In the genomic region with DNA sequence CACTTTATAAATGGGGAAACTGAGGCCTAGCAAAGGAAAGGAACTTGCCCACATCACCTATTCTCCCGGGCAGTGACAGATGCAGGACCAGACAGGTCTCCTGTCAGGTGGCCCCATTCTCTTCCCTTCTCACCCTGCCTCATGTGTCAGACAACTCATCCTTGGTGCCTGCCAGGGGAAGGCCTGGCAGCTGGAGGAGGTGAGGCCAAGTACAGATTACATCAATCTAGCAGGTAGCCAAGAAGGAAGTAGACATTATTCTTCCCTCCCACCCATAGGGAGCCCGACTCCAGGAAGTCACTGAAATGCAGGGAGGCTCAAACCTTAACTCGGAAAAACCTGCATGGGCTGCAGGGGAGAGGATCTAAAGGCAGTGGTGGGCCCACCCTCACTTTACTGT, we compare ENCODE assay signal across 18 cellular contexts. TPM values are rescaled to one million over a fixed set of nuclear protein-coding genes. Genes with fewer than 3 reads are reported as not detected.
DNase-seq lines count a peak whose midpoint lies in the region; ATAC-seq, FAIRE-seq and TF ChIP-seq lines count a peak whose summit lies in the region.
"Had no signal": no experiment of that assay in that cellular context is flagged by ENCODE, and none has a peak within 500 bp of the region (broad histone marks: within the 10 kb centered on the region; RNA-seq: fewer than 3 reads in every experiment).

No MANE protein-coding gene starts in this region.

- no peak for DNase-seq in activated CD4-positive, alpha-beta T cell treated with anti-CD3 and anti-CD28 coated beads, Interleukin-2, amount 10 ng/mL, durations not matched to agents 24 days and 14 days
- no peak for DNase-seq in activated CD4-positive, alpha-beta T cell treated with anti-CD3 and anti-CD28 coated beads, Interleukin-2, amount 50 U/mL, for 48 hours
- DNase-seq in RWPE1 (ENCODE audit: low spot score): peak; percentile 27
- DNase-seq in foreskin keratinocyte: peak; percentile 71 to 83
- peak; percentile 36 for DNase-seq in stomach
- DNase-seq in HuH-7.5 (ENCODE audit: low spot score): no peak
- no peak for DNase-seq in kidney
- DNase-seq: activated CD4-positive, CD25-positive, alpha-beta regulatory T cell; activated T-cell treated with anti-CD3 and anti-CD28 coated beads, Interleukin-2, amount 50 U/mL, for 4 hours; BE2C; COR-L47; head of caudate nucleus; NCI-H1417; NCI-H2171 treated with DMSO at 0.1 percent for 48 hours; PC-3 had no signal

- H3K27me3 ChIP-seq in foreskin keratinocyte (peaks cover 3% of the 10 kb centered on the region), stomach (no peaks in the 10 kb centered on the region)
- H3K27me3 ChIP-seq: BE2C, neural progenitor cell had no signal

- TF ChIP-seq CTCF in RWPE1 (conservative IDR thresholded peaks at IDR 0.05; ENCODE audit: low read depth): no peak
- TF ChIP-seq CTCF in foreskin keratinocyte (conservative IDR thresholded peaks at IDR 0.05): no peak
- TF ChIP-seq CTCF in stomach (IDR thresholded peaks at IDR 0.05): no peak
- TF ChIP-seq CTCF in kidney (IDR thresholded peaks at IDR 0.05; ENCODE audit: borderline replicate concordance, extremely low read depth, insufficient read depth): no peak

- intact Hi-C loops in activated CD4-positive, alpha-beta T cell treated with anti-CD3 and anti-CD28 coated beads, Interleukin-2, amount 10 ng/mL, durations not matched to agents 24 days and 14 days (cut with micrococcal nuclease): no loop called here
- intact Hi-C loops in stomach (cut with DNase I; ENCODE audit: low total_unique reads): no loop called here
- intact Hi-C loops in kidney (cut with DNase I): no loop called here

- H3K4me1 ChIP-seq in foreskin keratinocyte (peaks cover 42% of the 10 kb centered on the region), stomach (peaks cover 17 to 70% (median 29%) of the 10 kb centered on the region in 4 donors), kidney (ENCODE audit: control insufficient read depth in 1 of 2, insufficient read depth in 1 of 2, low read depth in 1 of 2, low read length in 2 of 2) (no peaks in the 10 kb centered on the region)
- H3K4me1 ChIP-seq: BE2C had no signal

- H3K27ac ChIP-seq in RWPE1 (peak overlapping the region; percentile 52), foreskin keratinocyte (no peak overlapping the region), stomach (peak overlapping the region in 1 of 5 donors; percentile 33), kidney (ENCODE audit: low read depth in 2 of 2, low read length in 2 of 2) (no peak overlapping the region)
- H3K27ac ChIP-seq: neural progenitor cell had no signal

- no peaks in the 10 kb centered on the region for H3K9me3 Mint-ChIP-seq in activated CD4-positive, alpha-beta T cell treated with anti-CD3 and anti-CD28 coated beads, Interleukin-2, amount 10 ng/mL, durations not matched to agents 24 days and 14 days
- H3K9me3 Mint-ChIP-seq: activated naive CD4-positive, alpha-beta T cell treated with anti-CD3 and anti-CD28 coated beads, Interleukin-2, amount 50 U/mL, for 72 hours; activated T-cell treated with anti-CD3 and anti-CD28 coated beads, Interleukin-2, amount 50 U/mL, for 4 hours; neural progenitor cell had no signal

- no peak for TF ChIP-seq EP300 in stomach (IDR thresholded peaks at IDR 0.05)

- no peak for TF ChIP-seq POLR2A in stomach (IDR thresholded peaks at IDR 0.05)

- no peak overlapping the region for H3K4me3 Mint-ChIP-seq in activated CD4-positive, alpha-beta T cell treated with anti-CD3 and anti-CD28 coated beads, Interleukin-2, amount 10 ng/mL, durations not matched to agents 24 days and 14 days
- H3K4me3 Mint-ChIP-seq: activated T-cell treated with anti-CD3 and anti-CD28 coated beads, Interleukin-2, amount 50 U/mL, for 4 hours; neural progenitor cell had no signal

- no peaks in the 10 kb centered on the region for H3K27me3 Mint-ChIP-seq in activated CD4-positive, alpha-beta T cell treated with anti-CD3 and anti-CD28 coated beads, Interleukin-2, amount 10 ng/mL, durations not matched to agents 24 days and 14 days

- H3K4me3 ChIP-seq in stomach (no peak overlapping the region), kidney (ENCODE audit: low read length in 2 of 2) (no peak overlapping the region)
- H3K4me3 ChIP-seq: neural progenitor cell had no signal

- FAIRE-seq in kidney (lab: Jason Lieb, UNC): no peak

- H3K36me3 ChIP-seq in stomach (no peaks in the 10 kb centered on the region), kidney (ENCODE audit: control insufficient read depth in 1 of 2, insufficient read depth in 2 of 2, low read length in 2 of 2) (no peaks in the 10 kb centered on the region)
- H3K36me3 ChIP-seq: BE2C, neural progenitor cell had no signal

- H3K36me3 Mint-ChIP-seq in activated CD4-positive, alpha-beta T cell treated with anti-CD3 and anti-CD28 coated beads, Interleukin-2, amount 10 ng/mL, durations not matched to agents 24 days and 14 days (ENCODE audit: low read depth): peaks cover 1% of the 10 kb centered on the region
- H3K36me3 Mint-ChIP-seq: activated naive CD4-positive, alpha-beta T cell treated with anti-CD3 and anti-CD28 coated beads, Interleukin-2, amount 50 U/mL, for 72 hours; neural progenitor cell had no signal

- H3K4me1 Mint-ChIP-seq in activated CD4-positive, alpha-beta T cell treated with anti-CD3 and anti-CD28 coated beads, Interleukin-2, amount 10 ng/mL, durations not matched to agents 24 days and 14 days: peaks cover 53% of the 10 kb centered on the region

- peak overlapping the region; percentile 50 for H3K27ac Mint-ChIP-seq in activated CD4-positive, alpha-beta T cell treated with anti-CD3 and anti-CD28 coated beads, Interleukin-2, amount 10 ng/mL, durations not matched to agents 24 days and 14 days
- H3K27ac Mint-ChIP-seq: activated naive CD4-positive, alpha-beta T cell treated with anti-CD3 and anti-CD28 coated beads, Interleukin-2, amount 50 U/mL, for 72 hours; neural progenitor cell had no signal

- no peak overlapping the region for H3K9ac ChIP-seq in kidney (ENCODE audit: low read length in 2 of 2)
- H3K9ac ChIP-seq: neural progenitor cell had no signal

- peak; percentile 58 for ATAC-seq in foreskin keratinocyte
- ATAC-seq in HG02759 (IDR thresholded peaks at IDR 0.05; ENCODE audit: unreplicated experiment): no peak
- ATAC-seq: activated naive CD4-positive, alpha-beta T cell treated with anti-CD3 and anti-CD28 coated beads, Interleukin-2, amount 50 U/mL, for 72 hours; activated T-cell treated with anti-CD3 and anti-CD28 coated beads, Interleukin-2, amount 50 U/mL, for 4 hours; PC-3 had no signal

- WGBS in stomach, 5 donors: 49 to 81% (median 59%) methylated on average over 3 of the region's 3 CpGs

- POLR2A ChIA-PET in RWPE1 (lab: Yijun Ruan, JAX; ENCODE audit: low non-redundant PET): no interaction called here

- H3K9me3 ChIP-seq in stomach (no peaks in the 10 kb centered on the region), kidney (ENCODE audit: control insufficient read depth in 1 of 2, low read length in 2 of 2) (no peaks in the 10 kb centered on the region)
- H3K9me3 ChIP-seq: BE2C had no signal

- CTCF ChIA-PET in RWPE1 (lab: Yijun Ruan, JAX): interaction anchor here (1.2 kb wide), 1 partner anchor 39 kb away, joined by 5 read pairs; a partner anchor contains a TSS

RNA-seq across cellular contexts. Expression of a gene that starts 39.6 kb away (rescaled TPM):
- 3.7 and 4.3 TPM in 2 replicates for total RNA-seq in activated CD4-positive, alpha-beta T cell treated with anti-CD3 and anti-CD28 coated beads, Interleukin-2, amount 10 ng/mL, durations not matched to agents 24 days and 14 days
- total RNA-seq in foreskin keratinocyte (2.2 and 2.5 TPM in 2 replicates), stomach (100 to 1,000 TPM in 1 of 5 donors, 10 to 100 TPM in 3, 1 to 10 TPM in 1; 9.0 to 178 (median 16.8) TPM), kidney (3.0 TPM)
- polyA plus RNA-seq in foreskin keratinocyte (1.5 and 2.5 TPM in 2 replicates), stomach (10 to 100 TPM in 1 of 3 donors, 1 to 10 TPM in 2; 5.2 to 29.3 (median 5.3) TPM), kidney (ENCODE audit: insufficient read depth, low read depth, low replicate concordance) (3.8 TPM)

Comparison
In these comparisons a context has a peak if more than half of its experiments do, and no peak if none do; other contexts are left out.
1. DNase-seq: peak in RWPE1 (single experiment), foreskin keratinocyte (2 of 2) and stomach (single experiment); none in activated CD4-positive, alpha-beta T cell treated with anti-CD3 and anti-CD28 coated beads, Interleukin-2, amount 10 ng/mL, durations not matched to agents 24 days and 14 days (single experiment), activated CD4-positive, alpha-beta T cell treated with anti-CD3 and anti-CD28 coated beads, Interleukin-2, amount 50 U/mL, for 48 hours (0 of 2), HuH-7.5 (single experiment) and kidney (single experiment).